24 cellular contexts compared by ENCODE assay signal in the genomic region with DNA sequence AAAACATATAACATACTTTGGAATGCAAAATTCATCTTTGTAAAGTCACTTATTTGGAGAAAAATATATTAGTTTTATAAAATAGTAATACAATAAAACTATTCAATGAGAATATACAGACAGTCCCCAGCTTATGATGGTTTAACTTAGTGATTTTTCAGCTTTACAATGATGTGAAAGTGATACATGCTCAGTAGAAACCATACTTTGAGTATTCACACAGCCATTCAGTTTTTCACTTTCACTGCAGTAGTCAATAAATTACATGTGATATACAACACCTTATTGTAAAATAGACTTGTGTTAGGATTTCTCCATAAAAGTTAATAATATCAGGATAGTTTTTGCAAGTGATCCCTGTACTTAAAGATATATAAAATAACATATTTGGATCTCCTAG.
"Had no signal": no experiment of that assay in that cellular context is flagged by ENCODE, and none has a peak within 500 bp of the region (broad histone marks: within the 10 kb centered on the region; RNA-seq: fewer than 3 reads in every experiment).

No MANE protein-coding gene starts in this region.

- DNase-seq: activated CD4-positive, alpha-beta memory T cell treated with anti-CD3 and anti-CD28 coated beads, Interleukin-2, amount 10 ng/mL, durations not matched to agents 7 days and 5 days; activated CD4-positive, alpha-beta T cell treated with anti-CD3 and anti-CD28 coated beads for 36 hours; activated CD4-positive, alpha-beta T cell treated with anti-CD3 and anti-CD28 coated beads, Interleukin-2, amount 50 U/mL, for 1 hour; activated gamma-delta T cell treated with Interleukin-2 at 50 U/mL for 16 hours; activated naive CD4-positive, alpha-beta T cell treated with anti-CD3 and anti-CD28 coated beads, Interleukin-2, amount 10 ng/mL, durations not matched to agents 7 days and 5 days; activated naive CD8-positive, alpha-beta T cell treated with anti-CD3 and anti-CD28 coated beads for 36 hours; activated T-cell treated with anti-CD3 and anti-CD28 coated beads for 4 hours; activated T-cell treated with anti-CD3 and anti-CD28 coated beads, Interleukin-2, amount 50 U/mL, for 48 hours; colonic mucosa; NCI-H1092; NCI-H1417; NCI-H1930; NCI-H2171; NCI-H2227 treated with DMSO at 0.1 percent for 48 hours; NCI-H446 treated with DMSO at 0.1 percent for 48 hours; NCI-H526; NCI-H774; RPMI8226; T-cell; T-helper 2 cell; T1000; WERI-Rb-1 had no signal

- H3K9me3 Mint-ChIP-seq: activated CD4-positive, alpha-beta memory T cell treated with anti-CD3 and anti-CD28 coated beads, Interleukin-2, amount 10 ng/mL, durations not matched to agents 7 days and 5 days; activated naive CD4-positive, alpha-beta T cell treated with anti-CD3 and anti-CD28 coated beads, Interleukin-2, amount 10 ng/mL, durations not matched to agents 7 days and 5 days; activated naive CD8-positive, alpha-beta T cell treated with anti-CD3 and anti-CD28 coated beads for 36 hours had no signal

- H3K36me3 Mint-ChIP-seq: activated naive CD4-positive, alpha-beta T cell treated with anti-CD3 and anti-CD28 coated beads, Interleukin-2, amount 10 ng/mL, durations not matched to agents 7 days and 5 days; activated naive CD8-positive, alpha-beta T cell treated with anti-CD3 and anti-CD28 coated beads for 36 hours; T-cell had no signal

- H3K27ac Mint-ChIP-seq: activated CD4-positive, alpha-beta memory T cell treated with anti-CD3 and anti-CD28 coated beads, Interleukin-2, amount 10 ng/mL, durations not matched to agents 7 days and 5 days; activated CD4-positive, alpha-beta T cell treated with anti-CD3 and anti-CD28 coated beads for 36 hours; activated naive CD4-positive, alpha-beta T cell treated with anti-CD3 and anti-CD28 coated beads, Interleukin-2, amount 10 ng/mL, durations not matched to agents 7 days and 5 days; activated naive CD8-positive, alpha-beta T cell treated with anti-CD3 and anti-CD28 coated beads for 36 hours; activated T-helper 17 cell treated with anti-CD3 and anti-CD28 coated beads, Interleukin-2, amount 50 U/mL, for 72 hours; T-cell had no signal

- H3K4me1 Mint-ChIP-seq: activated CD4-positive, alpha-beta memory T cell treated with anti-CD3 and anti-CD28 coated beads, Interleukin-2, amount 10 ng/mL, durations not matched to agents 7 days and 5 days; activated CD4-positive, alpha-beta T cell treated with anti-CD3 and anti-CD28 coated beads for 36 hours; activated naive CD4-positive, alpha-beta T cell treated with anti-CD3 and anti-CD28 coated beads, Interleukin-2, amount 10 ng/mL, durations not matched to agents 7 days and 5 days; activated naive CD8-positive, alpha-beta T cell treated with anti-CD3 and anti-CD28 coated beads for 36 hours; activated T-helper 17 cell treated with anti-CD3 and anti-CD28 coated beads, Interleukin-2, amount 50 U/mL, for 72 hours; T-cell had no signal

- H3K4me3 Mint-ChIP-seq: activated CD4-positive, alpha-beta memory T cell treated with anti-CD3 and anti-CD28 coated beads, Interleukin-2, amount 10 ng/mL, durations not matched to agents 7 days and 5 days; activated CD4-positive, alpha-beta T cell treated with anti-CD3 and anti-CD28 coated beads for 36 hours; activated naive CD4-positive, alpha-beta T cell treated with anti-CD3 and anti-CD28 coated beads, Interleukin-2, amount 10 ng/mL, durations not matched to agents 7 days and 5 days; activated naive CD8-positive, alpha-beta T cell treated with anti-CD3 and anti-CD28 coated beads for 36 hours; activated T-helper 17 cell treated with anti-CD3 and anti-CD28 coated beads, Interleukin-2, amount 50 U/mL, for 72 hours; T-cell had no signal

- ATAC-seq: activated CD4-positive, alpha-beta T cell treated with anti-CD3 and anti-CD28 coated beads for 36 hours; activated T-helper 17 cell treated with anti-CD3 and anti-CD28 coated beads, Interleukin-2, amount 50 U/mL, for 72 hours; Right ventricle myocardium inferior; T-cell had no signal

- H3K27me3 Mint-ChIP-seq: activated CD4-positive, alpha-beta memory T cell treated with anti-CD3 and anti-CD28 coated beads, Interleukin-2, amount 10 ng/mL, durations not matched to agents 7 days and 5 days; activated CD4-positive, alpha-beta T cell treated with anti-CD3 and anti-CD28 coated beads for 36 hours; activated naive CD8-positive, alpha-beta T cell treated with anti-CD3 and anti-CD28 coated beads for 36 hours; activated T-helper 17 cell treated with anti-CD3 and anti-CD28 coated beads, Interleukin-2, amount 50 U/mL, for 72 hours had no signal
